8 cellular contexts compared by ENCODE assay signal in the genomic region with DNA sequence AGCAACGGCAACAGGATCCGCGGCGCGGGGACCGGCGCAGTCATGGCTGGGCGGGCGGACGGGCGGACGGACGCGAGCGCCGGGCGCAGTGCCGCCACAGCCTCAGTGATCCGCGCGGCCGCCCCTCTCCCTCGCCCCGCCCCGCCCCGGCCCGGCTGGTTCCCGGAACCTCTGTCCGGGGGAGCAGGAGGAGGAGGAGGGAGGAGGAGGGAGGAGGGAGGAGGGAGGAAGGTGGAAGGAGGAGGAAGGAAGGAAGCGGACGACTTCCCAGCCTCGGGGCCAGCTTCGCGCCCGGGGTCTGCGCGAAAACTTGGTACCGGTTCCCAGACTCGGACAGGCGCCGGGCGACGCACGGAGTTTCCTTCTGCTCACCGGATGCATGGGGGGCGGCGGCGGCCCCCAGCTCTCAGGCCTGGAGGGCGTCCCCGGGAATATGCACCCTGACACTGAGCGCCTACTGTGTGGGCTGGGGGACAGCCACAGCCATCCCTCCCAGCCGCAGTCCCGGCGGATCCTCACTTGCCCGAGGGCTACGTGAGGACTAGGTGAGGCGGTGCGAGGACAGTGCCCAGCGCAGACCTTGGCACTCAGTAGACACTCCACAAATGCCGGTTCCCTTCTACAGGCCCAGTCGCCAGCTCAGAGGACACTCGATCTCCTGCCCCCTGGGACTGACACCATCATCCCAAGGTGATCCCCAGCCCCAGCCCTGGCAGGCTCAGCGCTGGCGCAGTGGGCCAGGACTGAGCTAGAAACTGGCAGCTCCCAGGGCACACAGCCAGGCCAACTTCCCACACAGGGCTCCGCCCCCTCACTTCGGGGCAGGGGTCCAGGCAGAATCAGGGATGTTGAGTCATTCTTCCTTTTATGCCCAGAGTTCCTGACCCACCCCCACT. TPM values are rescaled to one million over a fixed set of nuclear protein-coding genes. Genes with fewer than 3 reads are reported as not detected.
DNase-seq lines count a peak whose midpoint lies in the region; ATAC-seq and TF ChIP-seq lines count a peak whose summit lies in the region.

A gene with protein sequence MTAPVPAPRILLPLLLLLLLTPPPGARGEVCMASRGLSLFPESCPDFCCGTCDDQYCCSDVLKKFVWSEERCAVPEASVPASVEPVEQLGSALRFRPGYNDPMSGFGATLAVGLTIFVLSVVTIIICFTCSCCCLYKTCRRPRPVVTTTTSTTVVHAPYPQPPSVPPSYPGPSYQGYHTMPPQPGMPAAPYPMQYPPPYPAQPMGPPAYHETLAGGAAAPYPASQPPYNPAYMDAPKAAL (minus strand): TSS at position 124 of the 896 bp plus-strand sequence. CDS start 80 bp downstream, at position 44.

- TF ChIP-seq POLR2A in gastroesophageal sphincter (IDR thresholded peaks at IDR 0.05): peak; percentile 59 to 69

- POLR2A ChIA-PET in AG04449 (lab: Yijun Ruan, JAX) (interaction anchor here (0.5 kb wide), 1 partner anchor 564 kb away, joined by 3 read pairs; no protein-coding TSS in a partner anchor), RWPE1 (lab: Yijun Ruan, JAX; ENCODE audit: low non-redundant PET) (interaction anchor here (0.6 to 1.5 kb wide), 2 partner anchors 35 to 71 kb away, joined by 3 to 4 read pairs; no protein-coding TSS in a partner anchor)

- peak within 1 kb of the TSS; percentile 92 for H3K23ac ChIP-seq in neuronal stem cell (ENCODE audit: low read depth, low read length, poor library complexity)

- H3K18ac ChIP-seq in neuronal stem cell (ENCODE audit: low read length): peak within 1 kb of the TSS; percentile 99

- H3K4ac ChIP-seq in neuronal stem cell (ENCODE audit: low read length): peak within 1 kb of the TSS; percentile 85

- no peaks in the 10 kb centered on the region for H3K9me3 ChIP-seq in gastroesophageal sphincter
- peaks cover 0 to under 1% of the 10 kb centered on the region in 2 donors for H3K9me3 ChIP-seq in neuronal stem cell (replicated peaks in 1 of 2; ENCODE audit: control insufficient read depth in 2 of 2, insufficient read depth in 1 of 2, low read depth in 1 of 2, low read length in 2 of 2)
- H3K9me3 ChIP-seq in thymus (ENCODE audit: control insufficient read depth): no peaks in the 10 kb centered on the region

- H2AK5ac ChIP-seq in neuronal stem cell (ENCODE audit: low read depth, low read length): peak within 1 kb of the TSS; percentile 86

- peak within 1 kb of the TSS; percentile 60 for H3K27ac Mint-ChIP-seq in activated naive CD4-positive, alpha-beta T cell treated with anti-CD3 and anti-CD28 coated beads, Interleukin-2, amount 10 ng/mL, durations not matched to agents 7 days and 5 days

- H2AFZ ChIP-seq in neuronal stem cell (ENCODE audit: low read length): peak within 1 kb of the TSS; percentile 98

- H3K4me1 Mint-ChIP-seq in activated naive CD4-positive, alpha-beta T cell treated with anti-CD3 and anti-CD28 coated beads, Interleukin-2, amount 10 ng/mL, durations not matched to agents 7 days and 5 days: peaks cover 72% of the 10 kb centered on the region

- H3K9ac ChIP-seq in neuronal stem cell (ENCODE audit: low read depth, low read length, poor library complexity): peak within 1 kb of the TSS; percentile 98

- H3K4me3 ChIP-seq in AG04449 (ENCODE audit: low read depth, low read length) (peak within 1 kb of the TSS; percentile 78), gastroesophageal sphincter (peak within 1 kb of the TSS; percentile 62 to 79), neuronal stem cell (ENCODE audit: low read length in 2 of 2) (peak within 1 kb of the TSS; percentile 76 to 90), thymus (ENCODE audit: low read length) (peak within 1 kb of the TSS; percentile 52)

- no peak for DNase-seq in AG04449 (ENCODE audit: low read depth, low spot score)
- DNase-seq in RWPE1 (ENCODE audit: low spot score): no peak
- peak; percentile 78 for DNase-seq in activated naive CD4-positive, alpha-beta T cell treated with anti-CD3 and anti-CD28 coated beads, Interleukin-2, amount 10 ng/mL, durations not matched to agents 7 days and 5 days
- DNase-seq in neuronal stem cell (ENCODE audit: low spot score): peak; percentile 46

- WGBS in gastroesophageal sphincter (ENCODE audit: low coverage in 1 of 2), 2 donors: 0% methylated on average over 1 of the region's 66 CpGs; no CpG with 5 or more reads in 1 of the 2 donors
- no CpG with 5 or more reads among the region's 66 CpGs for WGBS in neuronal stem cell (ENCODE audit: extremely low coverage in 2 of 2, insufficient read length in 2 of 2, insufficient replicate concordance in 1 of 2), 2 donors
- WGBS in thymus: 7% methylated on average over 63 of the region's 66 CpGs

- peaks cover 0 to 17% of the 10 kb centered on the region in 2 donors for H3K36me3 ChIP-seq in gastroesophageal sphincter
- peaks cover 5 to 17% of the 10 kb centered on the region in 2 donors for H3K36me3 ChIP-seq in neuronal stem cell (replicated peaks in 1 of 2; ENCODE audit: control insufficient read depth in 2 of 2, insufficient read depth in 2 of 2, low read length in 2 of 2)
- H3K36me3 ChIP-seq in thymus (ENCODE audit: control insufficient read depth, insufficient read depth): no peaks in the 10 kb centered on the region

- H3K36me3 Mint-ChIP-seq in activated naive CD4-positive, alpha-beta T cell treated with anti-CD3 and anti-CD28 coated beads, Interleukin-2, amount 10 ng/mL, durations not matched to agents 7 days and 5 days: peaks cover 18% of the 10 kb centered on the region

- H4K91ac ChIP-seq in neuronal stem cell (ENCODE audit: low read depth, low read length, poor library complexity): no peak within 1 kb of the TSS

- peak within 1 kb of the TSS; percentile 91 for H3K27ac ChIP-seq in RWPE1
- H3K27ac ChIP-seq in gastroesophageal sphincter: peak within 1 kb of the TSS; percentile 90 to 95 (median 94)
- H3K27ac ChIP-seq in neuronal stem cell (replicated peaks; ENCODE audit: low read length): peak within 1 kb of the TSS; percentile 32
- H3K27ac ChIP-seq in thymus (ENCODE audit: low read depth): peak within 1 kb of the TSS; percentile 80

- H3K14ac ChIP-seq in neuronal stem cell (ENCODE audit: low read length): peak within 1 kb of the TSS; percentile 97

- H3K4me3 Mint-ChIP-seq in activated naive CD4-positive, alpha-beta T cell treated with anti-CD3 and anti-CD28 coated beads, Interleukin-2, amount 10 ng/mL, durations not matched to agents 7 days and 5 days: peak within 1 kb of the TSS; percentile 79

- peak within 1 kb of the TSS; percentile 96 for H2BK12ac ChIP-seq in neuronal stem cell (ENCODE audit: low read length)

- H4K8ac ChIP-seq in neuronal stem cell (ENCODE audit: low read depth, low read length): no peak within 1 kb of the TSS

- H3K27me3 ChIP-seq in gastroesophageal sphincter (no peaks in the 10 kb centered on the region), neuronal stem cell (ENCODE audit: control insufficient read depth in 3 of 3, insufficient read depth in 3 of 3, low read depth in 1 of 3, low read length in 3 of 3) (no peaks in the 10 kb centered on the region), thymus (ENCODE audit: control insufficient read depth, insufficient read depth) (peaks cover 30% of the 10 kb centered on the region)

- ATAC-seq in GM21381 (IDR thresholded peaks at IDR 0.05; ENCODE audit: unreplicated experiment) (peak; percentile 50), gastroesophageal sphincter (peak; percentile 86), HG03097 (IDR thresholded peaks at IDR 0.05; ENCODE audit: low FRiP score, unreplicated experiment) (no peak)

- no peak for TF ChIP-seq EP300 in gastroesophageal sphincter (IDR thresholded peaks at IDR 0.05)

- peaks cover 13% of the 10 kb centered on the region for H3K27me3 Mint-ChIP-seq in activated naive CD4-positive, alpha-beta T cell treated with anti-CD3 and anti-CD28 coated beads, Interleukin-2, amount 10 ng/mL, durations not matched to agents 7 days and 5 days

- TF ChIP-seq CTCF in AG04449 (IDR thresholded peaks at IDR 0.05; ENCODE audit: insufficient read depth, low read length, missing control alignments) (no peak), RWPE1 (conservative IDR thresholded peaks at IDR 0.05; ENCODE audit: low read depth) (no peak), gastroesophageal sphincter (IDR thresholded peaks at IDR 0.05) (peak in 1 of 4 experiments; percentile 13)

- H2BK15ac ChIP-seq in neuronal stem cell (ENCODE audit: low read length): peak within 1 kb of the TSS; percentile 98

- H2BK120ac ChIP-seq in neuronal stem cell (ENCODE audit: low read depth, low read length): no peak within 1 kb of the TSS

- peaks cover 0 to 33% (median 17%) of the 10 kb centered on the region in 3 donors for H3K4me1 ChIP-seq in gastroesophageal sphincter
- H3K4me1 ChIP-seq in neuronal stem cell (ENCODE audit: control insufficient read depth in 2 of 2, insufficient read depth in 1 of 2, low read depth in 1 of 2, low read length in 2 of 2): peaks cover 15 to 21% of the 10 kb centered on the region in 2 donors
- H3K4me1 ChIP-seq in thymus (ENCODE audit: control insufficient read depth, insufficient read depth, low read length): peaks cover 4% of the 10 kb centered on the region

- no peaks in the 10 kb centered on the region for H3K9me3 Mint-ChIP-seq in activated naive CD4-positive, alpha-beta T cell treated with anti-CD3 and anti-CD28 coated beads, Interleukin-2, amount 10 ng/mL, durations not matched to agents 7 days and 5 days

- CTCF ChIA-PET in AG04449 (lab: Yijun Ruan, JAX) (interaction anchor here (0.6 to 0.8 kb wide), 2 partner anchors 69 to 70 kb away, joined by 3 read pairs; no protein-coding TSS in a partner anchor), RWPE1 (lab: Yijun Ruan, JAX) (interaction anchor here (0.8 to 1.1 kb wide), 2 partner anchors 31 to 310 kb away, joined by 4 read pairs; no protein-coding TSS in a partner anchor)
- CTCF ChIA-PET in activated naive CD4-positive, alpha-beta T cell treated with anti-CD3 and anti-CD28 coated beads, Interleukin-2, amount 10 ng/mL, durations not matched to agents 7 days and 5 days (lab: Charles Lee): interaction anchor here (0.8 to 9.0 kb wide), 3 partner anchors 31 to 103 kb away, joined by 3 to 74 read pairs (median 5); no protein-coding TSS in a partner anchor

- H2BK5ac ChIP-seq in neuronal stem cell (ENCODE audit: low read length): peak within 1 kb of the TSS; percentile 77

- peak within 1 kb of the TSS; percentile 92 for H3K4me2 ChIP-seq in neuronal stem cell (ENCODE audit: insufficient read depth, low read length, poor library complexity, severe bottlenecking)

- no peaks in the 10 kb centered on the region for H3K79me1 ChIP-seq in neuronal stem cell (ENCODE audit: low read depth, low read length)

RNA-seq across cellular contexts. Expression of the gene that starts here (rescaled TPM):
- total RNA-seq in gastroesophageal sphincter: 100 to 1,000 TPM in 3 of 4 donors, 10 to 100 TPM in 1; 98.2 to 191 (median 122) TPM
- polyA plus RNA-seq in neuronal stem cell (2013, experiment 1 of 2): 179 TPM
- polyA plus RNA-seq in neuronal stem cell (2013, experiment 2 of 2): 192 TPM
- polyA plus RNA-seq in thymus: 104 TPM

Comparison
In these comparisons a context has a peak if more than half of its experiments do, and no peak if none do; other contexts are left out.
1. DNase-seq: peak in activated naive CD4-positive, alpha-beta T cell treated with anti-CD3 and anti-CD28 coated beads, Interleukin-2, amount 10 ng/mL, durations not matched to agents 7 days and 5 days (single experiment) and neuronal stem cell (single experiment); none in AG04449 (single experiment) and RWPE1 (single experiment).
2. H3K27ac ChIP-seq: peak in every context shown above with its lines; median percentile 94 in gastroesophageal sphincter; 91 in RWPE1; 80 in thymus; 32 in neuronal stem cell.
3. Peak in every context shown above with its lines, with median percentiles within 50 percentile points of each other: H3K4me3 ChIP-seq.